24 cellular contexts compared by ENCODE assay signal in genomic region chr4:52958232-52958631, GRCh38.
DNase-seq lines count a peak whose midpoint lies in the region; ATAC-seq, FAIRE-seq and TF ChIP-seq lines count a peak whose summit lies in the region.
"Had no signal": no experiment of that assay in that cellular context is flagged by ENCODE, and none has a peak within 500 bp of the region (broad histone marks: within the 10 kb centered on the region; RNA-seq: fewer than 3 reads in every experiment).

No MANE protein-coding gene starts in this region.

- TF ChIP-seq CTCF in astrocyte of the spinal cord (IDR thresholded peaks at IDR 0.05; ENCODE audit: low read depth, low read length), result no peak
- no peak for TF ChIP-seq CTCF in transverse colon (IDR thresholded peaks at IDR 0.05)

- peak; percentile 32 for DNase-seq in NCI-H748 (lab: John Stamatoyannopoulos, UW; ENCODE audit: unreplicated experiment)
- no peak for DNase-seq in NCI-H748 treated with DMSO at 0.1 percent for 48 hours (lab: John Stamatoyannopoulos, UW)
- DNase-seq in astrocyte of the spinal cord (ENCODE audit: low read depth, low spot score), result peak; percentile 14
- no peak for DNase-seq in transverse colon
- no peak for DNase-seq in sciatic nerve (ENCODE audit: low spot score)
- DNase-seq in GM12892 (ENCODE audit: insufficient read length), result no peak
- DNase-seq: activated CD4-positive, alpha-beta T cell treated with anti-CD3 and anti-CD28 coated beads, Interleukin-2, amount 10 ng/mL, durations not matched to agents 7 days and 5 days; activated CD8-positive, alpha-beta memory T cell treated with anti-CD3 and anti-CD28 coated beads, Interleukin-2, amount 50 U/mL, for 4 hours; activated naive CD4-positive, alpha-beta T cell; GM23248; KBM-7; kidney glomerular epithelial cell; midbrain; NCI-H2029; NCI-H446; psoas muscle; SW 1271; thyroid gland had no signal

- TF ChIP-seq POLR2A in transverse colon (IDR thresholded peaks at IDR 0.05) (no peak), GM12892 (IDR thresholded peaks at IDR 0.05; ENCODE audit: low read depth, low read length) (no peak)

- H3K4me3 ChIP-seq in astrocyte of the spinal cord (ENCODE audit: low read depth, low read length), result no peak overlapping the region
- H3K4me3 ChIP-seq in transverse colon, result no peak overlapping the region
- H3K4me3 ChIP-seq: BLaER1 treated with 17β-estradiol and CSF1 and Interleukin-3, amounts not matched to agents 10 nM and 100 nM; GM23248; psoas muscle; thyroid gland had no signal

- intact Hi-C loops in transverse colon (cut with DNase I; ENCODE audit: low total_unique reads) (no loop called here), sciatic nerve (cut with DNase I) (no loop called here)

- in situ Hi-C loops in astrocyte of the spinal cord (cut with HindIII; ENCODE audit: low sequenced_read_pairs) (no loop called here), transverse colon (cut with MboI; ENCODE audit: low pct_ligation_motif_present in 1 of 4, low pct_unique_long_range_greater_than_20kb in 1 of 4, low sequenced_read_pairs in 3 of 4) (no loop called here)

- H3K27me3 ChIP-seq in transverse colon, result no peaks in the 10 kb centered on the region
- H3K27me3 ChIP-seq: BLaER1 treated with 17β-estradiol and CSF1 and Interleukin-3, amounts not matched to agents 10 nM and 100 nM; thyroid gland had no signal

- peak overlapping the region in 3 of 4 donors; percentile 13 to 40 (median 28) for H3K27ac ChIP-seq in transverse colon
- H3K27ac ChIP-seq: 22Rv1; BLaER1 treated with 17β-estradiol and CSF1 and Interleukin-3, amounts not matched to agents 10 nM and 100 nM; psoas muscle; thyroid gland had no signal

- peak; percentile 5 for FAIRE-seq in islet of Langerhans (lab: Jason Lieb, UNC)
- FAIRE-seq in GM12892 (lab: Jason Lieb, UNC), result no peak
- FAIRE-seq: colon had no signal

- 71 to 90% methylated on average over 2 to 6 of the region's 6 CpGs for WGBS in transverse colon (ENCODE audit: low coverage in 1 of 2), 2 donors

- H3K4me1 ChIP-seq in transverse colon, result peaks cover 0 to 25% (median 12%) of the 10 kb centered on the region in 4 donors
- H3K4me1 ChIP-seq: thyroid gland had no signal

- TF ChIP-seq EP300 in transverse colon (IDR thresholded peaks at IDR 0.05; ENCODE audit: low read depth), result no peak

- ATAC-seq in sciatic nerve (no peak), GM21360 (IDR thresholded peaks at IDR 0.05; ENCODE audit: unreplicated experiment) (no peak)
- ATAC-seq: stimulated activated effector memory CD8-positive, alpha-beta T cell treated with anti-CD3 and anti-CD28 coated beads, Interleukin-12 subunit alpha, Interleukin-12 subunit beta, amount 100 ng/mL, for 72 hours had no signal

- no peaks in the 10 kb centered on the region for H3K9me3 ChIP-seq in transverse colon
- H3K9me3 ChIP-seq: BLaER1 treated with 17β-estradiol and CSF1 and Interleukin-3, amounts not matched to agents 10 nM and 100 nM; psoas muscle; thyroid gland had no signal

- H3K36me3 ChIP-seq in transverse colon, result no peaks in the 10 kb centered on the region
- H3K36me3 ChIP-seq: BLaER1 treated with 17β-estradiol and CSF1 and Interleukin-3, amounts not matched to agents 10 nM and 100 nM; thyroid gland had no signal

Comparison
In these comparisons a context has a peak if more than half of its experiments do, and no peak if none do; other contexts are left out.
1. DNase-seq: peak in NCI-H748 (single experiment) and astrocyte of the spinal cord (single experiment); none in NCI-H748 treated with DMSO at 0.1 percent for 48 hours (single experiment), transverse colon (single experiment), sciatic nerve (single experiment) and GM12892 (single experiment).